In genomic region chr2:20625491-20625919, GRCh38 we compare ENCODE assay signal across 12 cellular contexts. TPM values are rescaled to one million over a fixed set of nuclear protein-coding genes. Genes with fewer than 3 reads are reported as not detected.
A peak's percentile ranks its signal among the peaks of the same experiment; 100 is the strongest.
DNase-seq lines count a peak whose midpoint lies in the region; ATAC-seq lines count a peak whose summit lies in the region.
"Had no signal": no experiment of that assay in that cellular context is flagged by ENCODE, and none has a peak within 500 bp of the region (broad histone marks: within the 10 kb centered on the region; RNA-seq: fewer than 3 reads in every experiment).

No MANE protein-coding gene starts in this region.

- H3K4me3 Mint-ChIP-seq in activated naive CD4-positive, alpha-beta T cell treated with anti-CD3 and anti-CD28 coated beads, Interleukin-2, amount 10 ng/mL, durations not matched to agents 7 days and 5 days: no peak overlapping the region
- H3K4me3 Mint-ChIP-seq: activated CD8-positive, alpha-beta memory T cell treated with anti-CD3 and anti-CD28 coated beads, Interleukin-2, amount 10 ng/mL, durations not matched to agents 7 days and 5 days had no signal

- no peak overlapping the region for H3K14ac ChIP-seq in neuronal stem cell (ENCODE audit: low read length)

- CTCF ChIA-PET in activated naive CD4-positive, alpha-beta T cell treated with anti-CD3 and anti-CD28 coated beads, Interleukin-2, amount 10 ng/mL, durations not matched to agents 7 days and 5 days (lab: Charles Lee): interaction anchor here (1.3 to 1.5 kb wide), 2 partner anchors 26 to 35 kb away, joined by 3 read pairs; no protein-coding TSS in a partner anchor

- H3K4ac ChIP-seq in neuronal stem cell (ENCODE audit: low read length): no peak overlapping the region

- no peaks in the 10 kb centered on the region for H3K4me1 Mint-ChIP-seq in activated naive CD4-positive, alpha-beta T cell treated with anti-CD3 and anti-CD28 coated beads, Interleukin-2, amount 10 ng/mL, durations not matched to agents 7 days and 5 days
- H3K4me1 Mint-ChIP-seq: activated CD8-positive, alpha-beta memory T cell treated with anti-CD3 and anti-CD28 coated beads, Interleukin-2, amount 10 ng/mL, durations not matched to agents 7 days and 5 days had no signal

- no peaks in the 10 kb centered on the region for H3K9me3 Mint-ChIP-seq in activated naive CD4-positive, alpha-beta T cell treated with anti-CD3 and anti-CD28 coated beads, Interleukin-2, amount 10 ng/mL, durations not matched to agents 7 days and 5 days

- H3K27me3 ChIP-seq in neuronal stem cell (ENCODE audit: control insufficient read depth in 3 of 3, insufficient read depth in 3 of 3, low read depth in 1 of 3, low read length in 3 of 3) (no peaks in the 10 kb centered on the region), aorta (ENCODE audit: control insufficient read depth in 1 of 2, insufficient read depth in 2 of 2, low read length in 1 of 2) (no peaks in the 10 kb centered on the region)

- no CpG with 5 or more reads among the region's 9 CpGs for WGBS in neuronal stem cell (ENCODE audit: extremely low coverage in 2 of 2, insufficient read length in 2 of 2, insufficient replicate concordance in 1 of 2), 2 donors
- 75 to 80% methylated on average over 9 of the region's 9 CpGs for WGBS in aorta, 2 donors

- H3K27ac ChIP-seq in neuronal stem cell (replicated peaks; ENCODE audit: low read length) (no peak overlapping the region), aorta (ENCODE audit: low read depth in 1 of 2, low read length in 2 of 2) (peak overlapping the region in 1 of 2 donors; percentile 45)
- H3K27ac ChIP-seq: KMS-11, skin epidermis had no signal

- H2BK12ac ChIP-seq in neuronal stem cell (ENCODE audit: low read length): no peak overlapping the region

- H3K4me3 ChIP-seq in neuronal stem cell (ENCODE audit: low read length in 2 of 2) (no peak overlapping the region), aorta (ENCODE audit: low read length in 2 of 2) (no peak overlapping the region)
- H3K4me3 ChIP-seq: skin epidermis had no signal

- no peaks in the 10 kb centered on the region for H3K9me3 ChIP-seq in neuronal stem cell (replicated peaks in 1 of 2; ENCODE audit: control insufficient read depth in 2 of 2, insufficient read depth in 1 of 2, low read depth in 1 of 2, low read length in 2 of 2)
- no peaks in the 10 kb centered on the region for H3K9me3 ChIP-seq in aorta (ENCODE audit: control insufficient read depth, low read length)

- no peak overlapping the region for H4K8ac ChIP-seq in neuronal stem cell (ENCODE audit: low read depth, low read length)

- no peaks in the 10 kb centered on the region for H3K79me1 ChIP-seq in neuronal stem cell (ENCODE audit: low read depth, low read length)

- no peak overlapping the region for H2AFZ ChIP-seq in neuronal stem cell (ENCODE audit: low read length)

- no peak overlapping the region for H3K27ac Mint-ChIP-seq in activated naive CD4-positive, alpha-beta T cell treated with anti-CD3 and anti-CD28 coated beads, Interleukin-2, amount 10 ng/mL, durations not matched to agents 7 days and 5 days
- H3K27ac Mint-ChIP-seq: activated CD8-positive, alpha-beta memory T cell treated with anti-CD3 and anti-CD28 coated beads, Interleukin-2, amount 10 ng/mL, durations not matched to agents 7 days and 5 days had no signal

- H2AK5ac ChIP-seq in neuronal stem cell (ENCODE audit: low read depth, low read length): no peak overlapping the region

- no peak overlapping the region for H2BK15ac ChIP-seq in neuronal stem cell (ENCODE audit: low read length)

- H3K36me3 Mint-ChIP-seq in activated naive CD4-positive, alpha-beta T cell treated with anti-CD3 and anti-CD28 coated beads, Interleukin-2, amount 10 ng/mL, durations not matched to agents 7 days and 5 days: no peaks in the 10 kb centered on the region
- H3K36me3 Mint-ChIP-seq: activated CD8-positive, alpha-beta memory T cell treated with anti-CD3 and anti-CD28 coated beads, Interleukin-2, amount 10 ng/mL, durations not matched to agents 7 days and 5 days had no signal

- no peak overlapping the region for H3K9ac ChIP-seq in neuronal stem cell (ENCODE audit: low read depth, low read length, poor library complexity)
- H3K9ac ChIP-seq: KMS-11 had no signal

- H3K4me1 ChIP-seq in neuronal stem cell (ENCODE audit: control insufficient read depth in 2 of 2, insufficient read depth in 1 of 2, low read depth in 1 of 2, low read length in 2 of 2) (peaks cover 0 to 13% of the 10 kb centered on the region in 2 donors), aorta (ENCODE audit: control insufficient read depth in 1 of 2, insufficient read depth in 2 of 2, low read length in 2 of 2) (no peaks in the 10 kb centered on the region)

- no peaks in the 10 kb centered on the region for H3K27me3 Mint-ChIP-seq in activated naive CD4-positive, alpha-beta T cell treated with anti-CD3 and anti-CD28 coated beads, Interleukin-2, amount 10 ng/mL, durations not matched to agents 7 days and 5 days
- H3K27me3 Mint-ChIP-seq: activated CD8-positive, alpha-beta memory T cell treated with anti-CD3 and anti-CD28 coated beads, Interleukin-2, amount 10 ng/mL, durations not matched to agents 7 days and 5 days had no signal

- no peak overlapping the region for H4K91ac ChIP-seq in neuronal stem cell (ENCODE audit: low read depth, low read length, poor library complexity)

- H2BK5ac ChIP-seq in neuronal stem cell (ENCODE audit: low read length): no peak overlapping the region

- no peak for ATAC-seq in aorta (ENCODE audit: low FRiP score)
- ATAC-seq in GM19463 (IDR thresholded peaks at IDR 0.05; ENCODE audit: unreplicated experiment): no peak
- no peak for ATAC-seq in GM21390 (IDR thresholded peaks at IDR 0.05; ENCODE audit: unreplicated experiment)
- ATAC-seq: activated CD8-positive, alpha-beta memory T cell treated with anti-CD3 and anti-CD28 coated beads, Interleukin-2, amount 10 ng/mL, durations not matched to agents 7 days and 5 days had no signal

- H3K4me2 ChIP-seq in neuronal stem cell (ENCODE audit: insufficient read depth, low read length, poor library complexity, severe bottlenecking): no peak overlapping the region
- H3K4me2 ChIP-seq: KMS-11 had no signal

- peaks cover 3 to 19% of the 10 kb centered on the region in 2 donors for H3K36me3 ChIP-seq in neuronal stem cell (replicated peaks in 1 of 2; ENCODE audit: control insufficient read depth in 2 of 2, insufficient read depth in 2 of 2, low read length in 2 of 2)
- H3K36me3 ChIP-seq in aorta (ENCODE audit: control insufficient read depth in 1 of 2, insufficient read depth in 2 of 2, low read length in 1 of 2): peaks cover 0 to 4% of the 10 kb centered on the region in 2 donors

- peak; percentile 9 for DNase-seq in activated naive CD4-positive, alpha-beta T cell treated with anti-CD3 and anti-CD28 coated beads, Interleukin-2, amount 10 ng/mL, durations not matched to agents 7 days and 5 days
- no peak for DNase-seq in activated naive CD4-positive, alpha-beta T cell (lab: John Stamatoyannopoulos, UW)
- DNase-seq in cardiac septum (ENCODE audit: low spot score) (peak; percentile 76), neuronal stem cell (ENCODE audit: low spot score) (no peak), aorta (peak; percentile 33 to 57), NCI-H1436 (lab: John Stamatoyannopoulos, UW) (no peak)
- DNase-seq: activated CD8-positive, alpha-beta memory T cell treated with anti-CD3 and anti-CD28 coated beads, Interleukin-2, amount 10 ng/mL, durations not matched to agents 7 days and 5 days; RPMI8226 had no signal

- H2BK120ac ChIP-seq in neuronal stem cell (ENCODE audit: low read depth, low read length): no peak overlapping the region

- no peak overlapping the region for H3K23ac ChIP-seq in neuronal stem cell (ENCODE audit: low read depth, low read length, poor library complexity)

- intact Hi-C loops in cardiac septum (cut with DNase I): no loop called here
- intact Hi-C loops in aorta (cut with DNase I): no loop called here

- H3K18ac ChIP-seq in neuronal stem cell (ENCODE audit: low read length): peak overlapping the region; percentile 41

RNA-seq across cellular contexts. Expression of gene HS1BP3, which starts 25.4 kb away (rescaled TPM):
- total RNA-seq in cardiac septum (15.6 TPM), aorta (10 to 100 TPM; 34.8 to 42.3 TPM)
- 13.1 TPM for polyA plus RNA-seq in neuronal stem cell (2013, experiment 1 of 2)
- polyA plus RNA-seq in neuronal stem cell (2013, experiment 2 of 2): 12.9 TPM
- polyA plus RNA-seq in aorta: 10 to 100 TPM; 27.5 to 33.6 TPM

RNA-seq across cellular contexts. Expression of gene GDF7, which starts 41.4 kb away (rescaled TPM):
- 0.94 TPM for total RNA-seq in cardiac septum
- polyA plus RNA-seq in neuronal stem cell (2013, experiment 1 of 2): 0.04 TPM
- 0.06 TPM for polyA plus RNA-seq in neuronal stem cell (2013, experiment 2 of 2)
- 10 to 100 TPM; 15.9 to 16.4 TPM for total RNA-seq in aorta
- 10 to 100 TPM in 1 of 2 donors, 1 to 10 TPM in 1; 4.1 to 15.6 TPM for polyA plus RNA-seq in aorta
- total RNA-seq: activated CD8-positive, alpha-beta memory T cell treated with anti-CD3 and anti-CD28 coated beads, Interleukin-2, amount 10 ng/mL, durations not matched to agents 7 days and 5 days had no signal

Comparison
In these comparisons a context has a peak if more than half of its experiments do, and no peak if none do; other contexts are left out.
1. DNase-seq: peak in activated naive CD4-positive, alpha-beta T cell treated with anti-CD3 and anti-CD28 coated beads, Interleukin-2, amount 10 ng/mL, durations not matched to agents 7 days and 5 days (single experiment), cardiac septum (single experiment) and aorta (2 of 2); none in activated naive CD4-positive, alpha-beta T cell (0 of 4), neuronal stem cell (single experiment) and NCI-H1436 (single experiment).